In genomic region chr7:41524861-41525260, GRCh38 we compare ENCODE assay signal across 11 cellular contexts.
"Had no signal": no experiment of that assay in that cellular context is flagged by ENCODE, and none has a peak within 500 bp of the region (broad histone marks: within the 10 kb centered on the region; RNA-seq: fewer than 3 reads in every experiment).

No MANE protein-coding gene starts in this region.

- H3K4me2 ChIP-seq: GM23338 had no signal

- H3K36me3 ChIP-seq: HAP-1 had no signal

- H3K9me3 ChIP-seq: HAP-1 had no signal

- H2AFZ ChIP-seq: GM23248, GM23338 had no signal

- H3K9ac ChIP-seq: GM23248 had no signal

- H3K27ac ChIP-seq: GM23248 had no signal

- H3K4me1 ChIP-seq: HAP-1 had no signal

- ATAC-seq: GM23338, HCT116 had no signal

- DNase-seq: GM23248, GOT3, H7, H9, HCEC 1CT, HFFc6 had no signal

- FAIRE-seq: H1, H54 had no signal

- H3K4me3 ChIP-seq: GM23248, GM23338, HAP-1 had no signal
